In genomic region chr7:128145191-128145590, GRCh38 we compare ENCODE assay signal across 25 cellular contexts.
"Had no signal": no experiment of that assay in that cellular context is flagged by ENCODE, and none has a peak within 500 bp of the region (broad histone marks: within the 10 kb centered on the region; RNA-seq: fewer than 3 reads in every experiment).

No MANE protein-coding gene starts in this region.

- ATAC-seq: effector memory CD8-positive, alpha-beta T cell; gastroesophageal sphincter; heart left ventricle; left lobe of liver; naive thymus-derived CD4-positive, alpha-beta T cell; right lobe of liver; stimulated activated naive B cell treated with anti-CD40 and anti-IgM and Interleukin-4, amounts not matched to agents 10 μg/mL and 1 μg/mL and 100 μg/mL, for 72 hours; upper lobe of right lung had no signal

- H3K36me3 ChIP-seq: colonic mucosa, gastroesophageal sphincter, heart left ventricle, neural progenitor cell, right lobe of liver, transverse colon, upper lobe of right lung, uterus had no signal

- H2AFZ ChIP-seq: hepatocyte, neural progenitor cell, parathyroid adenoma had no signal

- H3K9me3 Mint-ChIP-seq: effector memory CD8-positive, alpha-beta T cell had no signal

- H3K4me3 Mint-ChIP-seq: effector memory CD8-positive, alpha-beta T cell; mesothelial cell of epicardium; naive thymus-derived CD4-positive, alpha-beta T cell; nephron; neural progenitor cell; stimulated activated naive B cell treated with anti-CD40 and anti-IgM and Interleukin-4, amounts not matched to agents 10 μg/mL and 1 μg/mL and 100 μg/mL, for 72 hours; stimulated activated naive CD8-positive, alpha-beta T cell treated with anti-CD3 and anti-CD28 coated beads, Interleukin-15, Interleukin-2, amounts not matched to agents 100 ng/mL and 50 ng/mL, for 24 hours had no signal

- H3K79me2 ChIP-seq: hepatocyte, parathyroid adenoma had no signal

- H3K9me3 ChIP-seq: colonic mucosa, right lobe of liver, upper lobe of right lung, uterus had no signal

- H3K4me3 ChIP-seq: colonic mucosa, gastroesophageal sphincter, heart left ventricle, hepatocyte, lung, neural progenitor cell, right lobe of liver, transverse colon, upper lobe of right lung, uterus had no signal

- H3K27ac ChIP-seq: colonic mucosa, gastroesophageal sphincter, heart left ventricle, hepatocyte, neural progenitor cell, parathyroid adenoma, right lobe of liver, transverse colon, upper lobe of right lung, uterus had no signal

- H3K4me1 ChIP-seq: colonic mucosa, gastroesophageal sphincter, heart left ventricle, neural progenitor cell, parathyroid adenoma, right lobe of liver, upper lobe of right lung, uterus had no signal

- H3K27ac Mint-ChIP-seq: effector memory CD8-positive, alpha-beta T cell; mesothelial cell of epicardium; naive thymus-derived CD4-positive, alpha-beta T cell; nephron; neural progenitor cell; progenitor cell of endocrine pancreas; stimulated activated naive B cell treated with anti-CD40 and anti-IgM and Interleukin-4, amounts not matched to agents 10 μg/mL and 1 μg/mL and 100 μg/mL, for 72 hours; stimulated activated naive CD8-positive, alpha-beta T cell treated with anti-CD3 and anti-CD28 coated beads, Interleukin-15, Interleukin-2, amounts not matched to agents 100 ng/mL and 50 ng/mL, for 24 hours had no signal

- H3K4me2 ChIP-seq: hepatocyte, neural progenitor cell had no signal

- H3K36me3 Mint-ChIP-seq: mesothelial cell of epicardium, neural progenitor cell had no signal

- DNase-seq: colonic mucosa; effector memory CD8-positive, alpha-beta T cell; foreskin fibroblast; heart left ventricle; kidney; mesenchymal stem cell; naive thymus-derived CD4-positive, alpha-beta T cell; right lobe of liver; small intestine; stimulated activated CD4-positive, alpha-beta T cell treated with anti-CD3 and anti-CD28 coated beads, Interleukin-15, amount 100 ng/mL, for 24 hours; stimulated activated CD4-positive, alpha-beta T cell treated with anti-CD3 and anti-CD28 coated beads, Interleukin-2, amount 100 ng/mL, for 48 hours; stimulated activated naive B cell treated with anti-CD40 and anti-IgM and Interleukin-4, amounts not matched to agents 10 μg/mL and 1 μg/mL and 100 μg/mL, for 72 hours; transverse colon; upper lobe of right lung; uterus had no signal

- H3K9ac ChIP-seq: neural progenitor cell, parathyroid adenoma had no signal

- H3K4me1 Mint-ChIP-seq: mesothelial cell of epicardium; stimulated activated naive B cell treated with anti-CD40 and anti-IgM and Interleukin-4, amounts not matched to agents 10 μg/mL and 1 μg/mL and 100 μg/mL, for 72 hours had no signal
